In genomic region chr15:40942337-40942854, GRCh38 we compare ENCODE assay signal across 2 cellular contexts.
TF ChIP-seq lines count a peak whose summit lies in the region.

No MANE protein-coding gene starts in this region.

TF ChIP-seq in GM12878, 131 proteins besides CTCF, POLR2A, EP300 and RAD21:
- peak; percentile 34; the same call in 1 of the 2 replicates for TF ChIP-seq ZBTB40 (IDR thresholded peaks at IDR 0.05; ENCODE audit: borderline replicate concordance)
- no peak for TF ChIP-seq CBX3 (IDR thresholded peaks at IDR 0.05; ENCODE audit: borderline replicate concordance, low read depth)
- no peak for TF ChIP-seq NRF1 (conservative IDR thresholded peaks at IDR 0.05; ENCODE audit: low read depth, low read length)

TF ChIP-seq in liver, 16 proteins besides CTCF, POLR2A, EP300 and RAD21:
- TF ChIP-seq JUND (IDR thresholded peaks at IDR 0.05) (no peak), MAX (IDR thresholded peaks at IDR 0.05) (no peak), ATF3 (IDR thresholded peaks at IDR 0.05) (no peak), EGR1 (IDR thresholded peaks at IDR 0.05; ENCODE audit: low read depth in 2 of 2) (no peak), HNF4A (conservative IDR thresholded peaks at IDR 0.05) (no peak), TAF1 (conservative IDR thresholded peaks at IDR 0.05) (no peak), SP1 (IDR thresholded peaks at IDR 0.05) (no peak), RXRA (IDR thresholded peaks at IDR 0.05) (no peak), YY1 (IDR thresholded peaks at IDR 0.05) (no peak), ZBTB33 (IDR thresholded peaks at IDR 0.05) (no peak), NR2F2 (IDR thresholded peaks at IDR 0.05) (no peak)
